Comparison of ENCODE assay signal across 26 cellular contexts in genomic region chr16:54911079-54911478, GRCh38. TPM values are rescaled to one million over a fixed set of nuclear protein-coding genes. Genes with fewer than 3 reads are reported as not detected.
"Had no signal": no experiment of that assay in that cellular context is flagged by ENCODE, and none has a peak within 500 bp of the region (broad histone marks: within the 10 kb centered on the region; RNA-seq: fewer than 3 reads in every experiment).

No MANE protein-coding gene starts in this region.

- H3K9me3 ChIP-seq: colonic mucosa, esophagus muscularis mucosa, gastroesophageal sphincter, heart left ventricle, left lung, lower lobe of right lung, mucosa of descending colon had no signal

- H3K4me3 Mint-ChIP-seq: dendritic cell treated with granulocyte-macrophage colony-stimulating factor and Interleukin-4, amounts not matched to agents 40 ng/mL and 50 ng/mL, for 4 days; effector memory CD8-positive, alpha-beta T cell; endodermal cell; immature natural killer cell; mesothelial cell of epicardium; naive B cell; naive thymus-derived CD8-positive, alpha-beta T cell had no signal

- H3K27ac ChIP-seq: colonic mucosa, epithelial cell of prostate, esophagus muscularis mucosa, foreskin keratinocyte, gastroesophageal sphincter, heart left ventricle, hepatocyte, left lung, lower lobe of right lung had no signal

- H3K4me3 ChIP-seq: colonic mucosa, esophagus muscularis mucosa, gastroesophageal sphincter, heart left ventricle, hepatocyte, left lung, lower lobe of right lung, mucosa of descending colon had no signal

- ATAC-seq: effector memory CD8-positive, alpha-beta T cell; foreskin keratinocyte; gastroesophageal sphincter; left cardiac atrium; left lung; lower lobe of right lung; mucosa of descending colon; naive thymus-derived CD8-positive, alpha-beta T cell had no signal

- H3K36me3 Mint-ChIP-seq: naive B cell; naive thymus-derived CD8-positive, alpha-beta T cell had no signal

- DNase-seq: colonic mucosa; cortex of kidney; effector CD8-positive, alpha-beta T cell; effector memory CD8-positive, alpha-beta T cell; endodermal cell; foreskin keratinocyte; heart left ventricle; hypothalamus; immature natural killer cell; islet precursor cell; left cardiac atrium; left lung; left ventricle myocardium superior; lower lobe of right lung; mesenchymal stem cell; mucosa of descending colon; naive B cell; naive thymus-derived CD8-positive, alpha-beta T cell had no signal

- H3K36me3 ChIP-seq: colonic mucosa, esophagus muscularis mucosa, gastroesophageal sphincter, heart left ventricle, left lung, lower lobe of right lung had no signal

- H3K4me1 Mint-ChIP-seq: endodermal cell, immature natural killer cell, naive B cell had no signal

- H3K9me3 Mint-ChIP-seq: dendritic cell treated with granulocyte-macrophage colony-stimulating factor and Interleukin-4, amounts not matched to agents 40 ng/mL and 50 ng/mL, for 4 days; endodermal cell; naive B cell had no signal

- H3K4me1 ChIP-seq: colonic mucosa, esophagus muscularis mucosa, foreskin keratinocyte, gastroesophageal sphincter, left lung, lower lobe of right lung had no signal

- H3K27me3 ChIP-seq: colonic mucosa, foreskin keratinocyte, heart left ventricle, hepatocyte, left lung had no signal

- H3K27ac Mint-ChIP-seq: dendritic cell treated with granulocyte-macrophage colony-stimulating factor and Interleukin-4, amounts not matched to agents 40 ng/mL and 50 ng/mL, for 4 days; effector memory CD8-positive, alpha-beta T cell; endodermal cell; immature natural killer cell; mesothelial cell of epicardium; naive B cell; naive thymus-derived CD8-positive, alpha-beta T cell had no signal

RNA-seq across cellular contexts. Expression of gene IRX5, which starts 19.6 kb away (rescaled TPM):
- total RNA-seq: fibroblast of villous mesenchyme; mesenteric fat pad; mucosa of descending colon; naive thymus-derived CD8-positive, alpha-beta T cell had no signal
- polyA plus RNA-seq: immature natural killer cell; naive thymus-derived CD8-positive, alpha-beta T cell had no signal
